Comparison of ENCODE assay signal across 21 cellular contexts in genomic region chr20:7712661-7713060, GRCh38.
DNase-seq lines count a peak whose midpoint lies in the region; FAIRE-seq and TF ChIP-seq lines count a peak whose summit lies in the region.
"Had no signal": no experiment of that assay in that cellular context is flagged by ENCODE, and none has a peak within 500 bp of the region (broad histone marks: within the 10 kb centered on the region; RNA-seq: fewer than 3 reads in every experiment).

No MANE protein-coding gene starts in this region.

- no peak overlapping the region for H2AFZ ChIP-seq in endothelial cell of umbilical vein (ENCODE audit: low read depth, low read length)

- intact Hi-C loops in endothelial cell of umbilical vein (cut with micrococcal nuclease), result no loop called here

- H3K36me3 ChIP-seq in endothelial cell of umbilical vein (ENCODE audit: control insufficient read depth in 2 of 2, extremely low read depth in 1 of 2, insufficient read depth in 2 of 2, low read length in 2 of 2), result no peaks in the 10 kb centered on the region
- H3K36me3 ChIP-seq in right atrium auricular region, result no peaks in the 10 kb centered on the region
- H3K36me3 ChIP-seq: BLaER1 treated with 17β-estradiol and CSF1 and Interleukin-3, amounts not matched to agents 10 nM and 100 nM had no signal

- POLR2A ChIA-PET in endothelial cell of umbilical vein (lab: Charles Lee), result no interaction called here

- no peak overlapping the region for H3K27ac ChIP-seq in endothelial cell of umbilical vein (ENCODE audit: insufficient read depth, low read depth, low read length)
- no peak overlapping the region for H3K27ac ChIP-seq in right atrium auricular region
- H3K27ac ChIP-seq: 22Rv1; BLaER1 treated with 17β-estradiol and CSF1 and Interleukin-3, amounts not matched to agents 10 nM and 100 nM; HL-60 had no signal

- H3K9me1 ChIP-seq in endothelial cell of umbilical vein (replicated peaks; ENCODE audit: control insufficient read depth, extremely low read depth, insufficient read depth, low read length), result no peaks in the 10 kb centered on the region

- H3K27me3 ChIP-seq in endothelial cell of umbilical vein (ENCODE audit: control insufficient read depth in 2 of 2, insufficient read depth in 2 of 2, low read length in 2 of 2) (no peaks in the 10 kb centered on the region), right atrium auricular region (no peaks in the 10 kb centered on the region)
- H3K27me3 ChIP-seq: BLaER1 treated with 17β-estradiol and CSF1 and Interleukin-3, amounts not matched to agents 10 nM and 100 nM had no signal

- no peak overlapping the region for H3K9ac ChIP-seq in endothelial cell of umbilical vein (replicated peaks; ENCODE audit: extremely low read depth, insufficient read depth, low read length)
- H3K9ac ChIP-seq: BLaER1 treated with 17β-estradiol and CSF1 and Interleukin-3, amounts not matched to agents 10 nM and 100 nM had no signal

- FAIRE-seq in RCC 7860 (lab: Jason Lieb, UNC) (peak; percentile 70), endothelial cell of umbilical vein (lab: Jason Lieb, UNC) (no peak), D721Med (lab: Jason Lieb, UNC) (no peak)
- FAIRE-seq: HTR-8/SVneo, K562 had no signal

- H4K20me1 ChIP-seq in endothelial cell of umbilical vein (replicated peaks; ENCODE audit: control insufficient read depth, extremely low read depth, insufficient read depth, low read length), result no peaks in the 10 kb centered on the region
- H4K20me1 ChIP-seq: BLaER1 treated with 17β-estradiol and CSF1 and Interleukin-3, amounts not matched to agents 10 nM and 100 nM had no signal

- no peaks in the 10 kb centered on the region for H3K4me1 ChIP-seq in endothelial cell of umbilical vein (ENCODE audit: control insufficient read depth, extremely low read depth, insufficient read depth, low read length)
- H3K4me1 ChIP-seq in right atrium auricular region, result no peaks in the 10 kb centered on the region

- dilution Hi-C loops in endothelial cell of umbilical vein (cut with MboI; ENCODE audit: extremely low pct_ligation_motif_present, low sequenced_read_pairs), result no loop called here

- TF ChIP-seq CTCF in endothelial cell of umbilical vein (IDR thresholded peaks at IDR 0.05; ENCODE audit: extremely low read depth in 1 of 2, insufficient read depth in 1 of 2, low read depth in 1 of 2, low read length in 2 of 2) (no peak), right atrium auricular region (IDR thresholded peaks at IDR 0.05) (no peak), D721Med (IDR thresholded peaks at IDR 0.05; ENCODE audit: insufficient read depth, missing control alignments) (no peak)

- no peak for TF ChIP-seq POLR2A in endothelial cell of umbilical vein (IDR thresholded peaks at IDR 0.05; ENCODE audit: low read depth, low read length)

- BruUV-seq in endothelial cell of umbilical vein (replicated peaks; lab: Mats Ljungman, UMichigan), result no TSS peak

- H3K9me3 ChIP-seq in endothelial cell of umbilical vein (replicated peaks; ENCODE audit: control insufficient read depth, insufficient read depth, low read length), result no peaks in the 10 kb centered on the region
- no peaks in the 10 kb centered on the region for H3K9me3 ChIP-seq in right atrium auricular region

- H3K79me2 ChIP-seq in endothelial cell of umbilical vein (ENCODE audit: control insufficient read depth, insufficient read depth, low read length), result no peaks in the 10 kb centered on the region

- CTCF ChIA-PET in endothelial cell of umbilical vein (lab: Charles Lee), result no interaction called here

- no peak overlapping the region for H3K4me2 ChIP-seq in endothelial cell of umbilical vein (ENCODE audit: insufficient read depth, low read length)
- H3K4me2 ChIP-seq: BLaER1 treated with 17β-estradiol and CSF1 and Interleukin-3, amounts not matched to agents 10 nM and 100 nM had no signal

- H3K4me3 ChIP-seq in endothelial cell of umbilical vein (replicated peaks in 1 of 3; ENCODE audit: insufficient read depth in 1 of 3, low read depth in 1 of 3, low read length in 3 of 3) (no peak overlapping the region), right atrium auricular region (no peak overlapping the region)
- H3K4me3 ChIP-seq: BLaER1 treated with 17β-estradiol and CSF1 and Interleukin-3, amounts not matched to agents 10 nM and 100 nM; K562 had no signal

- peak; percentile 23 for DNase-seq in DMS53 (lab: John Stamatoyannopoulos, UW)
- no peak for DNase-seq in DMS53 treated with DMSO at 0.1 percent for 48 hours (lab: John Stamatoyannopoulos, UW; ENCODE audit: unreplicated experiment)
- DNase-seq in HT1080 (ENCODE audit: low read depth), result peak; percentile 27
- peak; percentile 15 for DNase-seq in RCC 7860 (ENCODE audit: low spot score)
- DNase-seq in endothelial cell of umbilical vein (ENCODE audit: low read depth, low spot score), result no peak
- no peak for DNase-seq in islet precursor cell
- DNase-seq in right atrium auricular region (ENCODE audit: low spot score), result no peak
- no peak for DNase-seq in D721Med (ENCODE audit: insufficient read length, low spot score)
- DNase-seq: Calu3; CD8-positive, alpha-beta T cell; DMS 273 treated with DMSO at 0.1 percent for 48 hours; DMS79; GF-D8; GOT3; H7; IMR-90 had no signal

TF ChIP-seq in endothelial cell of umbilical vein, 7 proteins besides CTCF, POLR2A, EP300 and RAD21:
- TF ChIP-seq GATA2 (IDR thresholded peaks at IDR 0.05; ENCODE audit: insufficient read depth, insufficient read length, low read depth, low read length), result peak; percentile 22
- TF ChIP-seq MYC (IDR thresholded peaks at IDR 0.05; ENCODE audit: low read depth, low read length), result no peak
- TF ChIP-seq FOS (IDR thresholded peaks at IDR 0.05; ENCODE audit: borderline replicate concordance, insufficient read depth, low read length), result peak; percentile 33

Comparison
In these comparisons a context has a peak if more than half of its experiments do, and no peak if none do; other contexts are left out.
1. DNase-seq: peak in DMS53 (single experiment), HT1080 (single experiment) and RCC 7860 (single experiment); none in DMS53 treated with DMSO at 0.1 percent for 48 hours (single experiment), endothelial cell of umbilical vein (single experiment), islet precursor cell (single experiment), right atrium auricular region (single experiment) and D721Med (single experiment).